Comparison of ENCODE assay signal across 16 cellular contexts in genomic region chr6:148448371-148449010, GRCh38.
DNase-seq lines count a peak whose midpoint lies in the region; ATAC-seq and TF ChIP-seq lines count a peak whose summit lies in the region.
"Had no signal": no experiment of that assay in that cellular context is flagged by ENCODE, and none has a peak within 500 bp of the region (broad histone marks: within the 10 kb centered on the region; RNA-seq: fewer than 3 reads in every experiment).

No MANE protein-coding gene starts in this region.

- H3K4me1 ChIP-seq in endodermal cell (ENCODE audit: control insufficient read depth, insufficient read depth, low read length): no peaks in the 10 kb centered on the region

- peak; percentile 72 for ATAC-seq in stimulated activated naive CD8-positive, alpha-beta T cell treated with anti-CD3 and anti-CD28 coated beads, Interleukin-15, amount 100 ng/mL, for 72 hours
- no peak for ATAC-seq in stimulated activated naive CD8-positive, alpha-beta T cell treated with anti-CD3 and anti-CD28 coated beads, Interleukin-15, Interleukin-2, amounts not matched to agents 100 U/mL and 50 U/mL, for 24 hours

- H3K9ac ChIP-seq in endodermal cell (ENCODE audit: extremely low read depth, low read length, poor library complexity, severe bottlenecking): no peak overlapping the region
- H3K9ac ChIP-seq: KMS-11 had no signal

- peak; percentile 5 to 28 for DNase-seq in stimulated activated naive CD8-positive, alpha-beta T cell treated with anti-CD3 and anti-CD28 coated beads, Interleukin-15, amount 100 ng/mL, for 72 hours
- no peak for DNase-seq in stimulated activated naive CD8-positive, alpha-beta T cell treated with anti-CD3 and anti-CD28 coated beads, Interleukin-15, Interleukin-2, amounts not matched to agents 100 U/mL and 50 U/mL, for 24 hours
- DNase-seq in NOMO-1 (lab: John Stamatoyannopoulos, UW; ENCODE audit: unreplicated experiment in 2 of 2) (peak; percentile 38 to 69), endodermal cell (peak; percentile 37), AG20443 (ENCODE audit: low spot score) (no peak), cerebellum (ENCODE audit: low spot score) (no peak), MG63 (no peak), activated gamma-delta T cell treated with Interleukin-2 at 50 U/mL for 16 hours (no peak)
- DNase-seq: brain microvascular endothelial cell, dorsolateral prefrontal cortex, esophagus squamous epithelium, NCI-H1417 treated with DMSO at 0.1 percent for 48 hours, NCI-H82, WERI-Rb-1 had no signal

- H3K9me3 ChIP-seq in endodermal cell (ENCODE audit: control insufficient read depth, low read length): no peaks in the 10 kb centered on the region
- no peaks in the 10 kb centered on the region for H3K9me3 ChIP-seq in MG63
- H3K9me3 ChIP-seq: esophagus squamous epithelium had no signal

- peaks cover 19% of the 10 kb centered on the region for H3K4me1 Mint-ChIP-seq in stimulated activated naive CD8-positive, alpha-beta T cell treated with anti-CD3 and anti-CD28 coated beads, Interleukin-15, amount 100 ng/mL, for 72 hours
- peaks cover 31% of the 10 kb centered on the region for H3K4me1 Mint-ChIP-seq in endodermal cell

- no peak for TF ChIP-seq CTCF in endodermal cell (conservative IDR thresholded peaks at IDR 0.05)

- H3K27me3 Mint-ChIP-seq in stimulated activated naive CD8-positive, alpha-beta T cell treated with anti-CD3 and anti-CD28 coated beads, Interleukin-15, amount 100 ng/mL, for 72 hours: peaks cover 70% of the 10 kb centered on the region
- no peaks in the 10 kb centered on the region for H3K27me3 Mint-ChIP-seq in endodermal cell (ENCODE audit: insufficient read depth)

- H3K27ac Mint-ChIP-seq in stimulated activated naive CD8-positive, alpha-beta T cell treated with anti-CD3 and anti-CD28 coated beads, Interleukin-15, amount 100 ng/mL, for 72 hours: no peak overlapping the region
- H3K27ac Mint-ChIP-seq in endodermal cell: no peak overlapping the region
- H3K27ac Mint-ChIP-seq: activated naive CD8-positive, alpha-beta T cell had no signal

- H3K4me3 ChIP-seq in endodermal cell (ENCODE audit: low read length) (no peak overlapping the region), MG63 (no peak overlapping the region)
- H3K4me3 ChIP-seq: dorsolateral prefrontal cortex, esophagus squamous epithelium had no signal

- H3K36me3 Mint-ChIP-seq in endodermal cell (ENCODE audit: low read depth): peaks cover 4% of the 10 kb centered on the region
- H3K36me3 Mint-ChIP-seq: activated naive CD8-positive, alpha-beta T cell had no signal

- WGBS in endodermal cell (ENCODE audit: insufficient coverage in 1 of 2, insufficient read length in 1 of 2), 2 experiments: 91 to 95% methylated on average over 6 of the region's 6 CpGs

- no peak overlapping the region for H3K4me3 Mint-ChIP-seq in stimulated activated naive CD8-positive, alpha-beta T cell treated with anti-CD3 and anti-CD28 coated beads, Interleukin-15, amount 100 ng/mL, for 72 hours
- no peak overlapping the region for H3K4me3 Mint-ChIP-seq in endodermal cell
- H3K4me3 Mint-ChIP-seq: activated naive CD8-positive, alpha-beta T cell had no signal

- no peaks in the 10 kb centered on the region for H3K9me3 Mint-ChIP-seq in stimulated activated naive CD8-positive, alpha-beta T cell treated with anti-CD3 and anti-CD28 coated beads, Interleukin-15, amount 100 ng/mL, for 72 hours
- H3K9me3 Mint-ChIP-seq in endodermal cell: no peaks in the 10 kb centered on the region

- no peak overlapping the region for H3K27ac ChIP-seq in endodermal cell (ENCODE audit: low read depth, low read length)
- H3K27ac ChIP-seq: brain microvascular endothelial cell, KMS-11, WERI-Rb-1 had no signal

- no peaks in the 10 kb centered on the region for H3K27me3 ChIP-seq in endodermal cell (ENCODE audit: control insufficient read depth, insufficient read depth, low read length, poor library complexity, severe bottlenecking)
- no peaks in the 10 kb centered on the region for H3K27me3 ChIP-seq in MG63
- H3K27me3 ChIP-seq: brain microvascular endothelial cell, dorsolateral prefrontal cortex, esophagus squamous epithelium had no signal

- peaks cover 7% of the 10 kb centered on the region for H3K36me3 ChIP-seq in endodermal cell (ENCODE audit: control insufficient read depth, insufficient read depth, low read length)
- H3K36me3 ChIP-seq in MG63: peaks cover 18% of the 10 kb centered on the region
- H3K36me3 ChIP-seq: brain microvascular endothelial cell had no signal

Comparison
In these comparisons a context has a peak if more than half of its experiments do, and no peak if none do; other contexts are left out.
1. DNase-seq: peak in stimulated activated naive CD8-positive, alpha-beta T cell treated with anti-CD3 and anti-CD28 coated beads, Interleukin-15, amount 100 ng/mL, for 72 hours (2 of 2), NOMO-1 (2 of 2) and endodermal cell (single experiment); none in stimulated activated naive CD8-positive, alpha-beta T cell treated with anti-CD3 and anti-CD28 coated beads, Interleukin-15, Interleukin-2, amounts not matched to agents 100 U/mL and 50 U/mL, for 24 hours (single experiment), AG20443 (single experiment), cerebellum (single experiment), MG63 (single experiment) and activated gamma-delta T cell treated with Interleukin-2 at 50 U/mL for 16 hours (single experiment).